22 cellular contexts compared by ENCODE assay signal in the genomic region with DNA sequence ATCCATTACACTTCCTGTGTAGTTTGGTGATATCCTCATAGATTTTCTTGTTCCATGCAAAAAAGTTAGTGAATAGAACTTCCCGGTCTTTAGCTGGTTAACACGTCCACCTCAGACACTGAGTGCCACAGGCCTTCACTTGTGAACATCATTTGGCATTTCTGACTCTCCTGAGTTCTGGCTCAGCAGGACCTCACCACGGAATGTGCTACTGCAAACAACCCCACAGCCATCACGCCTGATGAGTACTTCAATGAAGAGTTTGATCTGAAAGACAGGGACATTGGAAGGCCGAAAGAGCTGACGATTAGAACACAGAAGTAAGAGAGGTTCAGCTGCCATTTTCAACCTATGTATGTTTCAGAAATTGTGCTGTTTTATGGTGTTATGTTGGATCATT. TPM values are rescaled to one million over a fixed set of nuclear protein-coding genes. Genes with fewer than 3 reads are reported as not detected.
A peak's percentile ranks its signal among the peaks of the same experiment; 100 is the strongest.
DNase-seq lines count a peak whose midpoint lies in the region; ATAC-seq and TF ChIP-seq lines count a peak whose summit lies in the region.
"Had no signal": no experiment of that assay in that cellular context is flagged by ENCODE, and none has a peak within 500 bp of the region (broad histone marks: within the 10 kb centered on the region; RNA-seq: fewer than 3 reads in every experiment).

No MANE protein-coding gene starts in this region.

- H3K27ac ChIP-seq in Peyer's patch: no peak overlapping the region

- POLR2A ChIA-PET in activated CD4-positive, alpha-beta memory T cell treated with anti-CD3 and anti-CD28 coated beads, Interleukin-2, amount 10 ng/mL, durations not matched to agents 7 days and 5 days (lab: Charles Lee): interaction anchor here (1.0 to 1.7 kb wide), 2 partner anchors 9 to 12 kb away, joined by 3 to 5 read pairs; no protein-coding TSS in a partner anchor
- POLR2A ChIA-PET in activated CD4-positive, alpha-beta memory T cell treated with anti-CD3 and anti-CD28 coated beads for 36 hours (lab: Charles Lee): no interaction called here

- CTCF ChIA-PET in activated CD4-positive, alpha-beta memory T cell treated with anti-CD3 and anti-CD28 coated beads, Interleukin-2, amount 10 ng/mL, durations not matched to agents 7 days and 5 days (lab: Charles Lee): interaction anchor here (1.2 to 1.9 kb wide), 2 partner anchors 10 to 12 kb away, joined by 3 to 4 read pairs; no protein-coding TSS in a partner anchor
- CTCF ChIA-PET in activated CD4-positive, alpha-beta memory T cell treated with anti-CD3 and anti-CD28 coated beads for 36 hours (lab: Charles Lee): no interaction called here

- H3K36me3 Mint-ChIP-seq in activated CD4-positive, alpha-beta memory T cell treated with anti-CD3 and anti-CD28 coated beads, Interleukin-2, amount 10 ng/mL, durations not matched to agents 7 days and 5 days (ENCODE audit: low read depth): peaks cover 66% of the 10 kb centered on the region
- H3K36me3 Mint-ChIP-seq in activated CD4-positive, alpha-beta memory T cell treated with anti-CD3 and anti-CD28 coated beads for 36 hours: peaks cover 29% of the 10 kb centered on the region
- H3K36me3 Mint-ChIP-seq in T-helper 17 cell (ENCODE audit: low read depth): no peaks in the 10 kb centered on the region
- H3K36me3 Mint-ChIP-seq in central memory CD8-positive, alpha-beta T cell (ENCODE audit: insufficient read depth): peaks cover 54% of the 10 kb centered on the region
- peaks cover 22% of the 10 kb centered on the region for H3K36me3 Mint-ChIP-seq in progenitor cell of endocrine pancreas (ENCODE audit: insufficient read depth)

- H3K36me3 ChIP-seq in Peyer's patch: peaks cover 0 to 75% (median 2%) of the 10 kb centered on the region in 3 donors

- H3K27me3 Mint-ChIP-seq in activated CD4-positive, alpha-beta memory T cell treated with anti-CD3 and anti-CD28 coated beads, Interleukin-2, amount 10 ng/mL, durations not matched to agents 7 days and 5 days: no peaks in the 10 kb centered on the region
- no peaks in the 10 kb centered on the region for H3K27me3 Mint-ChIP-seq in activated CD4-positive, alpha-beta memory T cell treated with anti-CD3 and anti-CD28 coated beads for 36 hours
- H3K27me3 Mint-ChIP-seq in T-helper 17 cell: no peaks in the 10 kb centered on the region
- H3K27me3 Mint-ChIP-seq in central memory CD8-positive, alpha-beta T cell: no peaks in the 10 kb centered on the region
- no peaks in the 10 kb centered on the region for H3K27me3 Mint-ChIP-seq in progenitor cell of endocrine pancreas
- H3K27me3 Mint-ChIP-seq: CD4-positive, CD25-positive, alpha-beta regulatory T cell had no signal

- H3K4me3 Mint-ChIP-seq in activated CD4-positive, alpha-beta memory T cell treated with anti-CD3 and anti-CD28 coated beads, Interleukin-2, amount 10 ng/mL, durations not matched to agents 7 days and 5 days: no peak overlapping the region
- no peak overlapping the region for H3K4me3 Mint-ChIP-seq in activated CD4-positive, alpha-beta memory T cell treated with anti-CD3 and anti-CD28 coated beads for 36 hours
- no peak overlapping the region for H3K4me3 Mint-ChIP-seq in T-helper 17 cell
- no peak overlapping the region for H3K4me3 Mint-ChIP-seq in central memory CD8-positive, alpha-beta T cell
- no peak overlapping the region for H3K4me3 Mint-ChIP-seq in progenitor cell of endocrine pancreas (ENCODE audit: low read depth)
- H3K4me3 Mint-ChIP-seq: CD4-positive, CD25-positive, alpha-beta regulatory T cell had no signal

- H3K27ac Mint-ChIP-seq in activated CD4-positive, alpha-beta memory T cell treated with anti-CD3 and anti-CD28 coated beads, Interleukin-2, amount 10 ng/mL, durations not matched to agents 7 days and 5 days: peak overlapping the region; percentile 24
- H3K27ac Mint-ChIP-seq in activated CD4-positive, alpha-beta memory T cell treated with anti-CD3 and anti-CD28 coated beads for 36 hours: no peak overlapping the region
- H3K27ac Mint-ChIP-seq in T-helper 17 cell: peak overlapping the region; percentile 62
- peak overlapping the region; percentile 16 for H3K27ac Mint-ChIP-seq in central memory CD8-positive, alpha-beta T cell (ENCODE audit: low read depth)
- H3K27ac Mint-ChIP-seq in progenitor cell of endocrine pancreas: peak overlapping the region; percentile 63

- H3K9me3 ChIP-seq in T-helper 17 cell (ENCODE audit: control insufficient read depth, low read length, poor library complexity, severe bottlenecking) (no peaks in the 10 kb centered on the region), Peyer's patch (no peaks in the 10 kb centered on the region)
- H3K9me3 ChIP-seq: BE2C had no signal

- TF ChIP-seq POLR2A in Peyer's patch (IDR thresholded peaks at IDR 0.05): no peak

- intact Hi-C loops in activated CD4-positive, alpha-beta memory T cell treated with anti-CD3 and anti-CD28 coated beads for 36 hours (cut with micrococcal nuclease): no loop called here

- H3K9me3 Mint-ChIP-seq in activated CD4-positive, alpha-beta memory T cell treated with anti-CD3 and anti-CD28 coated beads, Interleukin-2, amount 10 ng/mL, durations not matched to agents 7 days and 5 days: no peaks in the 10 kb centered on the region
- no peaks in the 10 kb centered on the region for H3K9me3 Mint-ChIP-seq in activated CD4-positive, alpha-beta memory T cell treated with anti-CD3 and anti-CD28 coated beads for 36 hours
- H3K9me3 Mint-ChIP-seq in central memory CD8-positive, alpha-beta T cell: no peaks in the 10 kb centered on the region
- H3K9me3 Mint-ChIP-seq in progenitor cell of endocrine pancreas (ENCODE audit: low read depth): no peaks in the 10 kb centered on the region
- H3K9me3 Mint-ChIP-seq: CD4-positive, CD25-positive, alpha-beta regulatory T cell had no signal

- ATAC-seq in T-helper 17 cell: no peak
- no peak for ATAC-seq in central memory CD8-positive, alpha-beta T cell (replicated peaks; ENCODE audit: extremely low read depth, poor library complexity, severe bottlenecking)
- ATAC-seq: GM12878 had no signal

- H3K4me1 ChIP-seq in Peyer's patch: peaks cover 0 to 11% (median 2%) of the 10 kb centered on the region in 4 donors

- H3K4me1 Mint-ChIP-seq in activated CD4-positive, alpha-beta memory T cell treated with anti-CD3 and anti-CD28 coated beads, Interleukin-2, amount 10 ng/mL, durations not matched to agents 7 days and 5 days: peaks cover 17% of the 10 kb centered on the region
- peaks cover 20% of the 10 kb centered on the region for H3K4me1 Mint-ChIP-seq in activated CD4-positive, alpha-beta memory T cell treated with anti-CD3 and anti-CD28 coated beads for 36 hours (ENCODE audit: low read depth)
- H3K4me1 Mint-ChIP-seq in T-helper 17 cell: no peaks in the 10 kb centered on the region
- no peaks in the 10 kb centered on the region for H3K4me1 Mint-ChIP-seq in central memory CD8-positive, alpha-beta T cell
- H3K4me1 Mint-ChIP-seq in progenitor cell of endocrine pancreas (ENCODE audit: low read depth): peaks cover 1% of the 10 kb centered on the region

- no peaks in the 10 kb centered on the region for H3K27me3 ChIP-seq in Peyer's patch
- H3K27me3 ChIP-seq: BE2C had no signal

- DNase-seq in activated CD4-positive, alpha-beta memory T cell treated with anti-CD3 and anti-CD28 coated beads, Interleukin-2, amount 10 ng/mL, durations not matched to agents 7 days and 5 days: no peak
- DNase-seq in activated CD4-positive, alpha-beta memory T cell treated with anti-CD3 and anti-CD28 coated beads for 36 hours: no peak
- DNase-seq in T-helper 17 cell: no peak
- DNase-seq in central memory CD8-positive, alpha-beta T cell (ENCODE audit: low spot score in 2 of 2): no peak
- no peak for DNase-seq in progenitor cell of endocrine pancreas (ENCODE audit: low spot score, unreplicated experiment)
- DNase-seq in Peyer's patch: no peak
- no peak for DNase-seq in A172 (ENCODE audit: low spot score)
- no peak for DNase-seq in activated effector memory CD4-positive, alpha-beta T cell treated with Interleukin-2 at 50 U/mL for 16 hours
- DNase-seq: 8988T; BE2C; CD4-positive, CD25-positive, alpha-beta regulatory T cell; DMS153; GF-D8; HCEC 1CT; KBM-7; NCI-H1105; NCI-H1694; NCI-H2081 treated with DMSO at 0.1 percent for 48 hours; NCI-H510A; NCI-H748 treated with DMSO at 0.1 percent for 48 hours; Right ventricle myocardium superior had no signal

- no peak overlapping the region for H3K4me3 ChIP-seq in Peyer's patch
- H3K4me3 ChIP-seq: GM12878 had no signal

- TF ChIP-seq CTCF in progenitor cell of endocrine pancreas (IDR thresholded peaks at IDR 0.05; ENCODE audit: unreplicated experiment) (no peak), Peyer's patch (IDR thresholded peaks at IDR 0.05) (no peak)

RNA-seq across cellular contexts. Expression of gene C12orf76, which starts 20.0 kb away (rescaled TPM):
- total RNA-seq in activated CD4-positive, alpha-beta memory T cell treated with anti-CD3 and anti-CD28 coated beads, Interleukin-2, amount 10 ng/mL, durations not matched to agents 7 days and 5 days: 10 to 100 TPM; 26.2 to 29.1 TPM
- total RNA-seq in activated CD4-positive, alpha-beta memory T cell treated with anti-CD3 and anti-CD28 coated beads for 36 hours: 10 to 100 TPM; 14.2 to 17.1 TPM
- 10 to 100 TPM; 12.7 to 20.2 TPM for total RNA-seq in T-helper 17 cell
- total RNA-seq in progenitor cell of endocrine pancreas: 29.3 and 31.6 TPM in 2 replicates
- total RNA-seq in Peyer's patch: 10 to 100 TPM; 14.9 to 23.1 (median 17.5) TPM
- total RNA-seq in A172 (2014; rRNA removed; shearing (Covaris generic)): 12.9 and 18.3 TPM in 2 replicates

RNA-seq across cellular contexts. Expression of gene ANKRD13A, which starts 29.1 kb away (rescaled TPM):
- total RNA-seq in activated CD4-positive, alpha-beta memory T cell treated with anti-CD3 and anti-CD28 coated beads, Interleukin-2, amount 10 ng/mL, durations not matched to agents 7 days and 5 days: 10 to 100 TPM; 84.3 to 85.2 TPM
- total RNA-seq in activated CD4-positive, alpha-beta memory T cell treated with anti-CD3 and anti-CD28 coated beads for 36 hours: 10 to 100 TPM; 45.0 to 46.6 TPM
- total RNA-seq in T-helper 17 cell: 10 to 100 TPM; 78.8 to 87.5 TPM
- total RNA-seq in progenitor cell of endocrine pancreas: 36.0 and 38.0 TPM in 2 replicates
- total RNA-seq in Peyer's patch: 100 to 1,000 TPM in 1 of 4 donors, 10 to 100 TPM in 3; 81.3 to 124 (median 92.1) TPM
- 131 and 155 TPM in 2 replicates for total RNA-seq in A172 (2014; rRNA removed; shearing (Covaris generic))

RNA-seq across cellular contexts. Expression of gene GIT2, which starts 32.2 kb away (rescaled TPM):
- total RNA-seq in activated CD4-positive, alpha-beta memory T cell treated with anti-CD3 and anti-CD28 coated beads, Interleukin-2, amount 10 ng/mL, durations not matched to agents 7 days and 5 days: 100 to 1,000 TPM; 107 to 112 TPM
- total RNA-seq in activated CD4-positive, alpha-beta memory T cell treated with anti-CD3 and anti-CD28 coated beads for 36 hours: 10 to 100 TPM; 52.1 to 56.7 TPM
- total RNA-seq in T-helper 17 cell (10 to 100 TPM; 84.9 to 95.9 TPM), progenitor cell of endocrine pancreas (37.5 and 40.7 TPM in 2 replicates), Peyer's patch (100 to 1,000 TPM in 1 of 4 donors, 10 to 100 TPM in 3; 55.0 to 107 (median 79.8) TPM)
- 30.2 and 30.3 TPM in 2 replicates for total RNA-seq in A172 (2014; rRNA removed; shearing (Covaris generic))
